ENCODE assay signal across 8 cellular contexts in the genomic region with DNA sequence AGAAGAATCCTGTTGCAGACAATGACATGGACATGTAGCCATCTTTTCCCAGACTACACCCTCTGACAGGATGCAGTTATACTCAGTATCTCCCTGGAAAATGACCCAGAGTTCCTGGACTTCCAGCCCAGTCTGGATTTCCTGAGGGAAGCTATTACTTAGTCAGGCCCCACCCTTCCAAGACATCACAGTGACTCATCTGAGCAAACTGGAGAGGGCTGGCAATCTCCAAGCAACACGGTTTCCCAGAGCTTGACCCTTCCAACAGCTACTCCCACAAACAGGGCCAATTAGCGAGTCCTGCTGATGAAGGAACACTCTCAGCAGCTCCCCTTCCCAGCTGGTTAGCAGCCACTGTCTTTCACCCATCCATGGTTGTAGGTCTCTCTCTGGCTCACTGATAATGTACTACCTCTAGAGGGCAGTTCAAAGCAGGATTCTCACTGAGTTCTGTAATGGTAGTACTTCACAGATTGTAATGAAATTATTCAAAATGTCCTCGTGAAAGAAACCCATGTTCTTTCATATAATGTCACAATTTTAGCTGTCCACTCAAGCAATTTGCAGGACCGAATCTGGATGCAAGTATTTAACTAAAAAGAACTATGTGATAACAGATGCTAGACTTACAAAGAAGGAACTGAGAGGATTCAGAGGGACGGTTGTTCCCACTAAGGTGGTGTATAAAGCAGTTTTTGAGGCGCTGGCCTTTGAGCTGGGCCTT.
DNase-seq lines count a peak whose midpoint lies in the region; ATAC-seq, FAIRE-seq and TF ChIP-seq lines count a peak whose summit lies in the region.

No MANE protein-coding gene starts in this region.

- H3K9ac ChIP-seq in kidney (ENCODE audit: low read length in 2 of 2), result no peak overlapping the region

- POLR2A ChIA-PET in A549 (lab: Yijun Ruan, JAX), result interaction anchor here (1.0 to 3.0 kb wide), 6 partner anchors 36 to 162 kb away, joined by 3 to 103 read pairs (median 8); partner anchors contain the start of genes MDH1, UGP2 and WDPCP

- no peak overlapping the region for H3K4me3 ChIP-seq in A549
- no peak overlapping the region for H3K4me3 ChIP-seq in kidney (ENCODE audit: low read length in 2 of 2)

- FAIRE-seq in A549 (lab: Jason Lieb, UNC) (peak; percentile 92), kidney (lab: Jason Lieb, UNC) (no peak)

- no peak for TF ChIP-seq EP300 in A549 (IDR thresholded peaks at IDR 0.05)

- H3K36me3 Mint-ChIP-seq in stimulated activated naive B cell treated with anti-CD40 and anti-IgM and Interleukin-4, amounts not matched to agents 10 μg/mL and 1 μg/mL and 100 μg/mL, for 72 hours, result no peaks in the 10 kb centered on the region

- 26% methylated on average over 6 of the region's 6 CpGs for WGBS in A549 (ENCODE audit: missing lambda C conversion rate)

- peaks cover 20% of the 10 kb centered on the region for H3K4me1 ChIP-seq in A549
- peaks cover 3 to 4% of the 10 kb centered on the region in 2 donors for H3K4me1 ChIP-seq in kidney (ENCODE audit: control insufficient read depth in 1 of 2, insufficient read depth in 1 of 2, low read depth in 1 of 2, low read length in 2 of 2)

- peak; percentile 60 to 93 for DNase-seq in A549 (ENCODE audit: low read depth in 1 of 2, low spot score in 1 of 2)
- DNase-seq in EH (ENCODE audit: low read depth), result peak; percentile 92
- peak; percentile 29 for DNase-seq in NCI-H526 treated with DMSO at 0.1 percent for 48 hours (lab: John Stamatoyannopoulos, UW)
- DNase-seq in T47D (ENCODE audit: low read depth in 1 of 2, low spot score in 1 of 2), result peak; percentile 17 to 64
- DNase-seq in kidney, result peak; percentile 71
- no peak for DNase-seq in stimulated activated naive B cell treated with anti-CD40 and anti-IgM and Interleukin-4, amounts not matched to agents 10 μg/mL and 1 μg/mL and 100 μg/mL, for 72 hours

- peak; percentile 74 to 77 for TF ChIP-seq RAD21 in A549 (conservative IDR thresholded peaks at IDR 0.05 in 1 of 2, IDR thresholded peaks at IDR 0.05 in 1 of 2)

- no peaks in the 10 kb centered on the region for H3K27me3 Mint-ChIP-seq in stimulated activated naive B cell treated with anti-CD40 and anti-IgM and Interleukin-4, amounts not matched to agents 10 μg/mL and 1 μg/mL and 100 μg/mL, for 72 hours

- peak overlapping the region; percentile 57 for H3K4me2 ChIP-seq in A549

- peak; percentile 73 for TF ChIP-seq CTCF in A549 (IDR thresholded peaks at IDR 0.05)
- peak; percentile 46 for TF ChIP-seq CTCF in kidney (IDR thresholded peaks at IDR 0.05; ENCODE audit: borderline replicate concordance, extremely low read depth, insufficient read depth)

- intact Hi-C loops in kidney (cut with DNase I), result no loop called here

- CTCF ChIA-PET in A549 (lab: Yijun Ruan, JAX), result interaction anchor here (0.6 to 5.1 kb wide), 60 partner anchors 9 to 944 kb away, joined by 3 to 94 read pairs (median 5); partner anchors contain the start of gene UGP2

- no peaks in the 10 kb centered on the region for H3K36me3 ChIP-seq in kidney (ENCODE audit: control insufficient read depth in 1 of 2, insufficient read depth in 2 of 2, low read length in 2 of 2)

- in situ Hi-C loops in T47D (cut with HindIII; ENCODE audit: low pct_unique_long_range_greater_than_20kb, low sequenced_read_pairs), result no loop called here

- H3K4me3 Mint-ChIP-seq in stimulated activated naive B cell treated with anti-CD40 and anti-IgM and Interleukin-4, amounts not matched to agents 10 μg/mL and 1 μg/mL and 100 μg/mL, for 72 hours, result no peak overlapping the region

- peak overlapping the region; percentile 66 to 80 for H3K27ac ChIP-seq in A549
- peak overlapping the region; percentile 53 to 67 for H3K27ac ChIP-seq in kidney (ENCODE audit: low read depth in 2 of 2, low read length in 2 of 2)

- H3K9me3 Mint-ChIP-seq in stimulated activated naive B cell treated with anti-CD40 and anti-IgM and Interleukin-4, amounts not matched to agents 10 μg/mL and 1 μg/mL and 100 μg/mL, for 72 hours, result peaks cover 3 to 4% of the 10 kb centered on the region in 2 donors

- no peaks in the 10 kb centered on the region for H3K4me1 Mint-ChIP-seq in stimulated activated naive B cell treated with anti-CD40 and anti-IgM and Interleukin-4, amounts not matched to agents 10 μg/mL and 1 μg/mL and 100 μg/mL, for 72 hours

- no peaks in the 10 kb centered on the region for H3K9me3 ChIP-seq in A549
- no peaks in the 10 kb centered on the region for H3K9me3 ChIP-seq in kidney (ENCODE audit: control insufficient read depth in 1 of 2, low read length in 2 of 2)

- H3K27ac Mint-ChIP-seq in stimulated activated naive B cell treated with anti-CD40 and anti-IgM and Interleukin-4, amounts not matched to agents 10 μg/mL and 1 μg/mL and 100 μg/mL, for 72 hours, result no peak overlapping the region

- ATAC-seq in A549 (peak; percentile 98), HG02588 (IDR thresholded peaks at IDR 0.05; ENCODE audit: unreplicated experiment) (peak; percentile 63), HG03457 (IDR thresholded peaks at IDR 0.05; ENCODE audit: unreplicated experiment) (no peak)
- peak; percentile 85 to 87 for ATAC-seq in stimulated activated naive B cell treated with anti-CD40 and anti-IgM and Interleukin-4, amounts not matched to agents 10 μg/mL and 1 μg/mL and 100 μg/mL, for 72 hours (replicated peaks)

- TF ChIP-seq POLR2A in A549 (IDR thresholded peaks at IDR 0.05; ENCODE audit: low read length), result no peak; the same call in 1 of the 2 replicates

TF ChIP-seq in A549, 52 proteins besides CTCF, POLR2A, EP300 and RAD21:
- peak; percentile 64; the same call in 2 of the 3 replicates for TF ChIP-seq SMC3 (IDR thresholded peaks at IDR 0.05)
- peak; percentile 37 for TF ChIP-seq JUNB (IDR thresholded peaks at IDR 0.05)
- 0 out of 4 replicates have a peak, but pooled peaks of 1 of the 2 experiments have one; percentile 7 for TF ChIP-seq CEBPB (IDR thresholded peaks at IDR 0.05)
- peak; percentile 36 to 40; a peak in 2 of 5 replicates for TF ChIP-seq JUN (IDR thresholded peaks at IDR 0.05)
- no peak for TF ChIP-seq FOSB (CRISPR knock-in tag; IDR thresholded peaks at IDR 0.05)
- TF ChIP-seq HEYL (CRISPR knock-in tag; IDR thresholded peaks at IDR 0.05), result no peak
- 0 out of 2 replicates have a peak, but pooled peaks have one; percentile 16 for TF ChIP-seq MAX (IDR thresholded peaks at IDR 0.05)
- TF ChIP-seq BCL3 (IDR thresholded peaks at IDR 0.05), result peak; percentile 51; the same call in 1 of the 3 replicates
- peak; percentile 76 for TF ChIP-seq FOSL2 (IDR thresholded peaks at IDR 0.05)
- TF ChIP-seq FOSL2 (CRISPR knock-in tag; IDR thresholded peaks at IDR 0.05), result peak; percentile 88
